Comparison of ENCODE assay signal across 23 cellular contexts in genomic region chr16:50114357-50115129, GRCh38. TPM values are rescaled to one million over a fixed set of nuclear protein-coding genes. Genes with fewer than 3 reads are reported as not detected.
DNase-seq lines count a peak whose midpoint lies in the region; ATAC-seq, FAIRE-seq and TF ChIP-seq lines count a peak whose summit lies in the region.
"Had no signal": no experiment of that assay in that cellular context is flagged by ENCODE, and none has a peak within 500 bp of the region (broad histone marks: within the 10 kb centered on the region; RNA-seq: fewer than 3 reads in every experiment).

No MANE protein-coding gene starts in this region.

- TF ChIP-seq EP300 in HepG2 (IDR thresholded peaks at IDR 0.05; ENCODE audit: low read depth in 2 of 2, low read length in 2 of 2), result no peak
- no peak for TF ChIP-seq EP300 in HepG2 (CRISPR knock-in tag; IDR thresholded peaks at IDR 0.05; ENCODE audit: borderline replicate concordance)

- H3K4me1 ChIP-seq in HepG2 (ENCODE audit: insufficient read depth, low read length), result 0 out of 2 replicates have a peak, but pooled peaks cover 5% of the 10 kb centered on the region
- H3K4me1 ChIP-seq in right lobe of liver, result no peaks in the 10 kb centered on the region
- H3K4me1 ChIP-seq in RWPE2 (ENCODE audit: insufficient read depth, poor library complexity, severe bottlenecking), result no peaks in the 10 kb centered on the region
- H3K4me1 ChIP-seq: heart left ventricle, Peyer's patch, psoas muscle, spleen, testis had no signal

- no peaks in the 10 kb centered on the region for H4K20me1 ChIP-seq in HepG2 (ENCODE audit: insufficient read depth, low read length)

- CTCF ChIA-PET in HepG2 (lab: Yijun Ruan, JAX; ENCODE audit: low intra/inter-chr PET ratio, low total read pairs), result no interaction called here

- H3K9me3 ChIP-seq in HepG2 (ENCODE audit: low read length) (no peaks in the 10 kb centered on the region), right lobe of liver (no peaks in the 10 kb centered on the region), RWPE2 (ENCODE audit: severe bottlenecking) (no peaks in the 10 kb centered on the region)
- H3K9me3 ChIP-seq: heart left ventricle, Peyer's patch, psoas muscle, spleen, testis had no signal

- no peaks in the 10 kb centered on the region for H3K4me1 Mint-ChIP-seq in activated T-cell treated with anti-CD3 and anti-CD28 coated beads, Interleukin-2, amount 50 U/mL, for 4 hours (ENCODE audit: low read depth)
- H3K4me1 Mint-ChIP-seq: activated CD4-positive, alpha-beta T cell treated with anti-CD3 and anti-CD28 coated beads for 36 hours had no signal

- no peak overlapping the region for H3K27ac ChIP-seq in HepG2 (ENCODE audit: extremely low read length, insufficient read depth, low read length)
- no peak overlapping the region for H3K27ac ChIP-seq in right lobe of liver
- H3K27ac ChIP-seq in RWPE2 (ENCODE audit: poor library complexity, severe bottlenecking), result no peak overlapping the region
- H3K27ac ChIP-seq: heart left ventricle, Peyer's patch, psoas muscle, spleen, testis had no signal

- in situ Hi-C loops in HepG2 (cut with HindIII; ENCODE audit: extremely low pct_ligation_motif_present, low pct_unique_long_range_greater_than_20kb), result no loop called here

- POLR2A ChIA-PET in HepG2 (lab: Yijun Ruan, JAX), result no interaction called here

- no peak overlapping the region for H3K4me3 Mint-ChIP-seq in activated T-cell treated with anti-CD3 and anti-CD28 coated beads, Interleukin-2, amount 50 U/mL, for 4 hours
- H3K4me3 Mint-ChIP-seq: activated CD4-positive, alpha-beta T cell treated with anti-CD3 and anti-CD28 coated beads for 36 hours; naive thymus-derived CD8-positive, alpha-beta T cell had no signal

- H3K79me2 ChIP-seq in HepG2 (ENCODE audit: insufficient read depth, low read length), result no peaks in the 10 kb centered on the region

- peak; percentile 56 for ATAC-seq in HepG2
- no peak for ATAC-seq in right lobe of liver
- peak; percentile 61; the same call in 1 of the 3 replicates for ATAC-seq in RWPE2 (ENCODE audit: low read depth)
- ATAC-seq in HG02623 (IDR thresholded peaks at IDR 0.05; ENCODE audit: unreplicated experiment), result no peak
- ATAC-seq in activated T-cell treated with anti-CD3 and anti-CD28 coated beads, Interleukin-2, amount 50 U/mL, for 4 hours, result no peak
- ATAC-seq: activated CD4-positive, alpha-beta T cell treated with anti-CD3 and anti-CD28 coated beads for 36 hours; heart left ventricle; naive thymus-derived CD8-positive, alpha-beta T cell; psoas muscle had no signal

- TF ChIP-seq POLR2A in HepG2 (IDR thresholded peaks at IDR 0.05; ENCODE audit: insufficient read depth in 1 of 2, low read depth in 2 of 2, low read length in 2 of 2) (no peak), right lobe of liver (IDR thresholded peaks at IDR 0.05) (no peak)

- no TSS peak for BruUV-seq in HepG2 (replicated peaks; lab: Mats Ljungman, UMichigan)

- H3K4me3 ChIP-seq in HepG2 (replicated peaks in 1 of 3; ENCODE audit: insufficient read depth in 1 of 3, low read depth in 2 of 3, low read length in 3 of 3) (no peak overlapping the region), right lobe of liver (no peak overlapping the region), RWPE2 (ENCODE audit: severe bottlenecking) (no peak overlapping the region)
- H3K4me3 ChIP-seq: heart left ventricle, Peyer's patch, psoas muscle, spleen, testis had no signal

- no peak for TF ChIP-seq RAD21 in HepG2 (CRISPR knock-in tag; IDR thresholded peaks at IDR 0.05)

- H3K27me3 ChIP-seq in HepG2 (ENCODE audit: control insufficient read depth in 1 of 2, insufficient read depth in 2 of 2, low read length in 2 of 2) (no peaks in the 10 kb centered on the region), right lobe of liver (no peaks in the 10 kb centered on the region), RWPE2 (ENCODE audit: insufficient read depth, poor library complexity, severe bottlenecking) (no peaks in the 10 kb centered on the region)
- H3K27me3 ChIP-seq: heart left ventricle, Peyer's patch, spleen, testis had no signal

- H3K36me3 ChIP-seq in HepG2 (replicated peaks in 1 of 2; ENCODE audit: control insufficient read depth in 1 of 2, insufficient read depth in 2 of 2, low read length in 2 of 2), result no peaks in the 10 kb centered on the region
- no peaks in the 10 kb centered on the region for H3K36me3 ChIP-seq in right lobe of liver
- no peaks in the 10 kb centered on the region for H3K36me3 ChIP-seq in RWPE2 (ENCODE audit: low read depth)
- H3K36me3 ChIP-seq: heart left ventricle, Peyer's patch, spleen had no signal

- no peak for FAIRE-seq in HepG2 (lab: Jason Lieb, UNC)

- no peaks in the 10 kb centered on the region for H3K27me3 Mint-ChIP-seq in activated T-cell treated with anti-CD3 and anti-CD28 coated beads, Interleukin-2, amount 50 U/mL, for 4 hours (ENCODE audit: low read depth)
- H3K27me3 Mint-ChIP-seq: activated CD4-positive, alpha-beta T cell treated with anti-CD3 and anti-CD28 coated beads for 36 hours had no signal

- intact Hi-C loops in HepG2 (cut with micrococcal nuclease; ENCODE audit: unreplicated experiment), result no loop called here
- intact Hi-C loops in right lobe of liver (cut with DNase I), result no loop called here

- DNase-seq in HepG2 (ENCODE audit: low spot score) (no peak), right lobe of liver (no peak), RWPE2 (ENCODE audit: low spot score) (no peak), iPS-NIHi7 (ENCODE audit: extremely low spot score) (peak; percentile 21), DMS 273 treated with DMSO at 0.1 percent for 48 hours (lab: John Stamatoyannopoulos, UW) (no peak), NCI-H748 treated with DMSO at 0.1 percent for 48 hours (lab: John Stamatoyannopoulos, UW) (no peak)
- DNase-seq in activated T-cell treated with anti-CD3 and anti-CD28 coated beads, Interleukin-2, amount 50 U/mL, for 4 hours, result no peak
- DNase-seq: 8988T; activated CD4-positive, alpha-beta T cell treated with anti-CD3 and anti-CD28 coated beads for 36 hours; activated gamma-delta T cell; amygdala; C1 segment of cervical spinal cord; DMS153; effector CD8-positive, alpha-beta T cell; heart left ventricle; naive thymus-derived CD8-positive, alpha-beta T cell; NCI-H1436 treated with DMSO at 0.1 percent for 48 hours; NCI-H774; psoas muscle; spleen; testis had no signal

- H2AFZ ChIP-seq in HepG2 (ENCODE audit: low read length), result no peak overlapping the region

- WGBS in HepG2 (ENCODE audit: low lambda C conversion rate), result 45% methylated on average over 8 of the region's 8 CpGs
- 89% methylated on average over 8 of the region's 8 CpGs for WGBS in right lobe of liver (ENCODE audit: insufficient coverage, low coverage, low lambda C conversion rate, missing lambda C conversion rate)

- H3K9ac ChIP-seq in HepG2 (ENCODE audit: insufficient read depth, low read depth, low read length), result no peak overlapping the region

- no peaks in the 10 kb centered on the region for H3K9me3 Mint-ChIP-seq in activated T-cell treated with anti-CD3 and anti-CD28 coated beads, Interleukin-2, amount 50 U/mL, for 4 hours
- H3K9me3 Mint-ChIP-seq: naive thymus-derived CD8-positive, alpha-beta T cell had no signal

- H3K4me2 ChIP-seq in HepG2 (ENCODE audit: low read depth, low read length), result peak overlapping the region; percentile 0; the same call in 1 of the 2 replicates

- TF ChIP-seq CTCF in HepG2 (CRISPR knock-in tag; IDR thresholded peaks at IDR 0.05), result no peak
- TF ChIP-seq CTCF in right lobe of liver (IDR thresholded peaks at IDR 0.05), result no peak
- no peak for TF ChIP-seq CTCF in RWPE2 (IDR thresholded peaks at IDR 0.05; ENCODE audit: poor library complexity, severe bottlenecking)

- no peaks in the 10 kb centered on the region for H3K36me3 Mint-ChIP-seq in activated T-cell treated with anti-CD3 and anti-CD28 coated beads, Interleukin-2, amount 50 U/mL, for 4 hours (ENCODE audit: insufficient read depth)
- H3K36me3 Mint-ChIP-seq: naive thymus-derived CD8-positive, alpha-beta T cell had no signal

RNA-seq across cellular contexts. Expression of gene TENT4B, which starts 38.6 kb away (rescaled TPM):
- 32.8 and 36.0 TPM in 2 replicates for total RNA-seq in HepG2 (2016; rRNA removed; fragmentation: Illumina TruSeq; extraction: Trizol)
- total RNA-seq in HepG2 (2016; cell fraction: cytosol; rRNA removed; fragmentation: Illumina TruSeq; extraction: Trizol; ENCODE audit: low read depth), result 2.9 and 4.3 TPM in 2 replicates
- 32.0 and 35.5 TPM in 2 replicates for total RNA-seq in HepG2 (2016; cell fraction: insoluble cytoplasmic fraction; rRNA removed; fragmentation: Illumina TruSeq; extraction: Trizol)
- total RNA-seq in HepG2 (2016; cell fraction: membrane; rRNA removed; fragmentation: Illumina TruSeq; extraction: Trizol), result 13.6 and 15.7 TPM in 2 replicates
- 27.7 and 32.7 TPM in 2 replicates for total RNA-seq in HepG2 (2016; cell fraction: nucleus; rRNA removed; fragmentation: Illumina TruSeq; extraction: Trizol)
- polyA plus RNA-seq in HepG2 (2011; rRNA removed), result 12.0 and 15.0 TPM in 2 replicates
- polyA plus RNA-seq in HepG2 (2011; cell fraction: cytosol; rRNA removed), result 6.2 and 9.6 TPM in 2 replicates
- polyA plus RNA-seq in HepG2 (2011; cell fraction: nucleus; rRNA removed), result 7.0 and 7.5 TPM in 2 replicates
- 12.9 and 15.1 TPM in 2 replicates for polyA plus RNA-seq in HepG2 (2012)
- polyA plus RNA-seq in HepG2 (2016; cell fraction: cytosol; fragmentation: Illumina TruSeq; extraction: Trizol; ENCODE audit: low read depth), result 0.93 and 0.94 TPM in 2 replicates
- polyA plus RNA-seq in HepG2 (2016; cell fraction: insoluble cytoplasmic fraction; fragmentation: Illumina TruSeq; extraction: Trizol; ENCODE audit: low read depth), result 29.7 and 32.3 TPM in 2 replicates
- polyA plus RNA-seq in HepG2 (2016; cell fraction: membrane; fragmentation: Illumina TruSeq; extraction: Trizol; ENCODE audit: low read depth), result 5.3 and 6.4 TPM in 2 replicates
- polyA plus RNA-seq in HepG2 (2016; cell fraction: nucleus; fragmentation: Illumina TruSeq; extraction: Trizol; ENCODE audit: insufficient read depth, low read depth), result 32.1 and 32.7 TPM in 2 replicates
- 11.8 and 15.0 TPM in 2 replicates for polyA minus RNA-seq in HepG2 (2011; rRNA and poly(A)+ RNA removed; ENCODE audit: low replicate concordance)
- 21.1 and 22.3 TPM in 2 replicates for polyA minus RNA-seq in HepG2 (2011; cell fraction: cytosol; rRNA and poly(A)+ RNA removed)
- 33.9 and 35.8 TPM in 2 replicates for polyA minus RNA-seq in HepG2 (2011; cell fraction: nucleus; rRNA and poly(A)+ RNA removed)
- total RNA-seq in right lobe of liver, result 10 to 100 TPM in 1 of 6 experiments, 1 to 10 TPM in 5; 7.2 to 13.2 (median 9.3) TPM
- 10 to 100 TPM; 26.0 to 28.7 (median 27.8) TPM for total RNA-seq in activated T-cell treated with anti-CD3 and anti-CD28 coated beads, Interleukin-2, amount 50 U/mL, for 4 hours

RNA-seq across cellular contexts. Expression of gene HEATR3, which starts 48.8 kb away (rescaled TPM):
- 52.4 and 60.2 TPM in 2 replicates for total RNA-seq in HepG2 (2016; rRNA removed; fragmentation: Illumina TruSeq; extraction: Trizol)
- 12.4 and 12.6 TPM in 2 replicates for total RNA-seq in HepG2 (2016; cell fraction: cytosol; rRNA removed; fragmentation: Illumina TruSeq; extraction: Trizol; ENCODE audit: low read depth)
- total RNA-seq in HepG2 (2016; cell fraction: insoluble cytoplasmic fraction; rRNA removed; fragmentation: Illumina TruSeq; extraction: Trizol), result 53.9 and 59.2 TPM in 2 replicates
- 26.4 and 27.6 TPM in 2 replicates for total RNA-seq in HepG2 (2016; cell fraction: membrane; rRNA removed; fragmentation: Illumina TruSeq; extraction: Trizol)
- 47.4 and 53.4 TPM in 2 replicates for total RNA-seq in HepG2 (2016; cell fraction: nucleus; rRNA removed; fragmentation: Illumina TruSeq; extraction: Trizol)
- polyA plus RNA-seq in HepG2 (2011; rRNA removed), result 22.4 and 26.8 TPM in 2 replicates
- polyA plus RNA-seq in HepG2 (2011; cell fraction: cytosol; rRNA removed), result 15.4 and 17.6 TPM in 2 replicates
- polyA plus RNA-seq in HepG2 (2011; cell fraction: nucleus; rRNA removed), result 77.8 and 81.6 TPM in 2 replicates
- polyA plus RNA-seq in HepG2 (2012), result 17.6 and 19.5 TPM in 2 replicates
- 4.8 and 5.2 TPM in 2 replicates for polyA plus RNA-seq in HepG2 (2016; cell fraction: cytosol; fragmentation: Illumina TruSeq; extraction: Trizol; ENCODE audit: low read depth)
- polyA plus RNA-seq in HepG2 (2016; cell fraction: insoluble cytoplasmic fraction; fragmentation: Illumina TruSeq; extraction: Trizol; ENCODE audit: low read depth), result 34.2 and 38.9 TPM in 2 replicates
- 11.1 and 12.7 TPM in 2 replicates for polyA plus RNA-seq in HepG2 (2016; cell fraction: membrane; fragmentation: Illumina TruSeq; extraction: Trizol; ENCODE audit: low read depth)
- 85.8 and 86.3 TPM in 2 replicates for polyA plus RNA-seq in HepG2 (2016; cell fraction: nucleus; fragmentation: Illumina TruSeq; extraction: Trizol; ENCODE audit: insufficient read depth, low read depth)
- polyA minus RNA-seq in HepG2 (2011; rRNA and poly(A)+ RNA removed; ENCODE audit: low replicate concordance), result 29.3 and 29.9 TPM in 2 replicates
- 12.7 and 13.7 TPM in 2 replicates for polyA minus RNA-seq in HepG2 (2011; cell fraction: cytosol; rRNA and poly(A)+ RNA removed)
- 28.8 and 30.3 TPM in 2 replicates for polyA minus RNA-seq in HepG2 (2011; cell fraction: nucleus; rRNA and poly(A)+ RNA removed)
- total RNA-seq in right lobe of liver, result 10 to 100 TPM in 5 of 6 experiments, 1 to 10 TPM in 1; 8.7 to 21.1 (median 12.2) TPM
- total RNA-seq in activated T-cell treated with anti-CD3 and anti-CD28 coated beads, Interleukin-2, amount 50 U/mL, for 4 hours, result 10 to 100 TPM; 20.9 to 25.0 (median 24.5) TPM

Comparison
In these comparisons a context has a peak if more than half of its experiments do, and no peak if none do; other contexts are left out.
1. ATAC-seq: peak in HepG2 (single experiment) and RWPE2 (single experiment); none in right lobe of liver (0 of 4), HG02623 (single experiment) and activated T-cell treated with anti-CD3 and anti-CD28 coated beads, Interleukin-2, amount 50 U/mL, for 4 hours (0 of 2).